19 cellular contexts compared by ENCODE assay signal in the genomic region with DNA sequence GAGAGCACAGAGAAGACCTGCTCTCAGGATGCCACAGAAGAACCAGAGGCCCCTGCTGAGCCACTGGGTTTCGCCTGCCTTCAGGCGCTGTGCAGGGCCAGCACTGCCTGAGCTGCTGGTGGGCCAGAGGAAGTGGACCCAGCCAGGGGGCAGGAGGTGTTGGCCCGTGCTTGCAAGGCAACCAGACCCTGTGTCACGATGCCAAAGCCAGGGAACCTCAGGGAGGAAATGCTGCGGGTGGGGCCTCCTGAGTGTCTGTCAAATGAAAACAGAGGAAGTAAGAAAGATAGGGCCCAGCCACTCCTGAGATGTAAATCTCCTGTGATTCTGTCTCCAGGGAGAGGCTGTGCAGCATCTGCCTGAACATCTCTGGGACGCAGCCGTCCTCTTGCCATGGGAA. TPM values are rescaled to one million over a fixed set of nuclear protein-coding genes. Genes with fewer than 3 reads are reported as not detected.
DNase-seq lines count a peak whose midpoint lies in the region; ATAC-seq, FAIRE-seq and TF ChIP-seq lines count a peak whose summit lies in the region.
"Had no signal": no experiment of that assay in that cellular context is flagged by ENCODE, and none has a peak within 500 bp of the region (broad histone marks: within the 10 kb centered on the region; RNA-seq: fewer than 3 reads in every experiment).

No MANE protein-coding gene starts in this region.

- no peak for ATAC-seq in HG02885 (IDR thresholded peaks at IDR 0.05; ENCODE audit: poor library complexity, unreplicated experiment)
- ATAC-seq in activated CD4-positive, alpha-beta T cell treated with anti-CD3 and anti-CD28 coated beads for 36 hours: no peak
- ATAC-seq: gastroesophageal sphincter had no signal

- H3K9ac ChIP-seq in kidney (ENCODE audit: low read length in 2 of 2): no peak overlapping the region

- no peaks in the 10 kb centered on the region for H3K36me3 Mint-ChIP-seq in activated CD4-positive, alpha-beta T cell treated with anti-CD3 and anti-CD28 coated beads for 36 hours (ENCODE audit: low read depth)

- intact Hi-C loops in kidney (cut with DNase I): no loop called here
- intact Hi-C loops in activated CD4-positive, alpha-beta T cell treated with anti-CD3 and anti-CD28 coated beads for 36 hours (cut with DNase I, micrococcal nuclease): loop anchor here in 1 of 2 experiments (5.0 kb wide), 1 partner anchor 110 kb away; a partner anchor contains a TSS

- no peaks in the 10 kb centered on the region for H3K4me1 ChIP-seq in kidney (ENCODE audit: control insufficient read depth in 1 of 2, insufficient read depth in 1 of 2, low read depth in 1 of 2, low read length in 2 of 2)
- H3K4me1 ChIP-seq: gastroesophageal sphincter had no signal

- DNase-seq in Ammon's horn (ENCODE audit: low spot score): peak; percentile 7
- DNase-seq in CMK (ENCODE audit: low read depth): peak; percentile 24
- peak; percentile 26 for DNase-seq in SKM-1 treated with dmso at 0.1 percent for 144 hours (lab: John Stamatoyannopoulos, UW; ENCODE audit: unreplicated experiment)
- DNase-seq in kidney: peak; percentile 77
- DNase-seq in DMS 273 (lab: John Stamatoyannopoulos, UW; ENCODE audit: unreplicated experiment): no peak
- DNase-seq in inferior parietal cortex (ENCODE audit: extremely low spot score): no peak
- no peak for DNase-seq in activated CD4-positive, alpha-beta T cell treated with anti-CD3 and anti-CD28 coated beads for 36 hours
- DNase-seq: activated CD4-positive, alpha-beta T cell treated with anti-CD3 and anti-CD28 coated beads for 1 hour; activated T-cell treated with anti-CD3 and anti-CD28 coated beads, Interleukin-2, amount 50 U/mL, for 1 hour; amygdala; DMS53; HFFc6; IMR-90; NCI-H1417; NCI-H345 had no signal

- no peak overlapping the region for H3K4me3 ChIP-seq in kidney (ENCODE audit: low read length in 2 of 2)
- H3K4me3 ChIP-seq: gastroesophageal sphincter, lung had no signal

- no peak overlapping the region for H3K27ac ChIP-seq in kidney (ENCODE audit: low read depth in 2 of 2, low read length in 2 of 2)
- H3K27ac ChIP-seq: gastroesophageal sphincter had no signal

- H3K9me3 Mint-ChIP-seq in activated CD4-positive, alpha-beta T cell treated with anti-CD3 and anti-CD28 coated beads for 36 hours (ENCODE audit: low read depth): no peaks in the 10 kb centered on the region
- H3K9me3 Mint-ChIP-seq: HFFc6 had no signal

- FAIRE-seq in kidney (lab: Jason Lieb, UNC): no peak

- POLR2A ChIA-PET in activated CD4-positive, alpha-beta T cell treated with anti-CD3 and anti-CD28 coated beads for 36 hours (lab: Charles Lee): no interaction called here

- no peak overlapping the region for H3K27ac Mint-ChIP-seq in activated CD4-positive, alpha-beta T cell treated with anti-CD3 and anti-CD28 coated beads for 36 hours
- H3K27ac Mint-ChIP-seq: HFFc6 had no signal

- no peak for TF ChIP-seq CTCF in kidney (IDR thresholded peaks at IDR 0.05; ENCODE audit: borderline replicate concordance, extremely low read depth, insufficient read depth)

- H3K9me3 ChIP-seq in kidney (ENCODE audit: control insufficient read depth in 1 of 2, low read length in 2 of 2): no peaks in the 10 kb centered on the region
- H3K9me3 ChIP-seq: gastroesophageal sphincter had no signal

- no peaks in the 10 kb centered on the region for H3K27me3 Mint-ChIP-seq in activated CD4-positive, alpha-beta T cell treated with anti-CD3 and anti-CD28 coated beads for 36 hours

- CTCF ChIA-PET in activated CD4-positive, alpha-beta T cell treated with anti-CD3 and anti-CD28 coated beads for 36 hours (lab: Charles Lee): no interaction called here

- H3K36me3 ChIP-seq in kidney (ENCODE audit: control insufficient read depth in 1 of 2, insufficient read depth in 2 of 2, low read length in 2 of 2): no peaks in the 10 kb centered on the region
- H3K36me3 ChIP-seq: gastroesophageal sphincter had no signal

- peaks cover 17% of the 10 kb centered on the region for H3K4me1 Mint-ChIP-seq in activated CD4-positive, alpha-beta T cell treated with anti-CD3 and anti-CD28 coated beads for 36 hours
- H3K4me1 Mint-ChIP-seq: neural crest cell had no signal

- H3K4me3 Mint-ChIP-seq in activated CD4-positive, alpha-beta T cell treated with anti-CD3 and anti-CD28 coated beads for 36 hours: no peak overlapping the region
- H3K4me3 Mint-ChIP-seq: HFFc6, neural crest cell had no signal

RNA-seq across cellular contexts. Expression of a gene that starts 58.1 kb away (rescaled TPM):
- total RNA-seq in kidney: 0.60 TPM
- not detected for polyA plus RNA-seq in kidney (ENCODE audit: insufficient read depth, low read depth, low replicate concordance)
- 1 to 10 TPM; 1.9 to 2.2 TPM for total RNA-seq in activated CD4-positive, alpha-beta T cell treated with anti-CD3 and anti-CD28 coated beads for 36 hours

Comparison
In these comparisons a context has a peak if more than half of its experiments do, and no peak if none do; other contexts are left out.
1. DNase-seq: peak in Ammon's horn (single experiment), CMK (single experiment), SKM-1 treated with dmso at 0.1 percent for 144 hours (single experiment) and kidney (single experiment); none in DMS 273 (single experiment), inferior parietal cortex (single experiment) and activated CD4-positive, alpha-beta T cell treated with anti-CD3 and anti-CD28 coated beads for 36 hours (single experiment).